Comparison of ENCODE assay signal across 11 cellular contexts in the genomic region with DNA sequence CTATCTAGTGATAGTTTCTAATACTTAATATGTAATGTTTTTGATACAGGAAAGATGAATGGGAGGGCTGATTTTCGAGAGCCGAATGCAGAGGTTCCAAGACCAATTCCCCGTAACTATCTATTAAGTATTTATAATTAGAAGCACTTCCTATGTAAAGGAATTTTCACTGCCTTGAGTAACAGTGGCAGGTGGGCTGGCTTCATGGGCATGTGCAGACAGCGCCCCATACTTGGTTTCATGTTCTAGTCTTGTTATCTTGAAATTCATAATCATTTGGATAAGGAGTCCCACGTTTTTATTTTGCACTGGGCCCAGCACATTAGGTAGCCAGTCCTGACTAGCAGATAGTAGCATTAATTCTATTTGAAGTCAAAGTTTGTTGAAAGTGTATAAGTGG. TPM values are rescaled to one million over a fixed set of nuclear protein-coding genes. Genes with fewer than 3 reads are reported as not detected.
DNase-seq lines count a peak whose midpoint lies in the region; ATAC-seq, FAIRE-seq and TF ChIP-seq lines count a peak whose summit lies in the region.
"Had no signal": no experiment of that assay in that cellular context is flagged by ENCODE, and none has a peak within 500 bp of the region (broad histone marks: within the 10 kb centered on the region; RNA-seq: fewer than 3 reads in every experiment).

No MANE protein-coding gene starts in this region.

- H3K36me3 ChIP-seq in SK-N-SH (replicated peaks in 1 of 2; ENCODE audit: control insufficient read depth in 1 of 2, insufficient read depth in 2 of 2, low read length in 1 of 2) (peaks cover 25 to 39% of the 10 kb centered on the region in 2 experiments), OCI-LY3 (replicated peaks; ENCODE audit: low read depth, low read length) (peaks cover 26% of the 10 kb centered on the region), endocrine pancreas (ENCODE audit: control insufficient read depth, insufficient read depth, low read length) (peaks cover 3% of the 10 kb centered on the region), osteoblast (ENCODE audit: insufficient read depth, low read length) (peaks cover 36% of the 10 kb centered on the region)

- peaks cover 5% of the 10 kb centered on the region for H3F3A ChIP-seq in SK-N-SH (replicated peaks; ENCODE audit: insufficient read depth)

- H3K27me3 ChIP-seq in SK-N-SH (ENCODE audit: insufficient read depth): no peaks in the 10 kb centered on the region
- no peaks in the 10 kb centered on the region for H3K27me3 ChIP-seq in OCI-LY3 (ENCODE audit: low read depth, low read length)
- no peaks in the 10 kb centered on the region for H3K27me3 ChIP-seq in endocrine pancreas (ENCODE audit: control insufficient read depth, insufficient read depth, low read length)
- H3K27me3 ChIP-seq in osteoblast (ENCODE audit: insufficient read depth, low read length): no peaks in the 10 kb centered on the region

- TF ChIP-seq EP300 in SK-N-SH (IDR thresholded peaks at IDR 0.05; ENCODE audit: borderline replicate concordance in 1 of 2, low read depth in 1 of 2, low read length in 1 of 2): no peak

- peak overlapping the region in 1 of 2 experiments; percentile 93; a peak in 1 of 4 replicates for H3K27ac ChIP-seq in SK-N-SH (ENCODE audit: low read depth in 2 of 2, low read length in 1 of 2)
- no peak overlapping the region for H3K27ac ChIP-seq in OCI-LY3 (ENCODE audit: low read length)
- peak overlapping the region; percentile 98 for H3K27ac ChIP-seq in osteoblast (ENCODE audit: low read depth, low read length)

- H3K9ac ChIP-seq in SK-N-SH: peak overlapping the region; percentile 99; the same call in 1 of the 2 replicates
- H3K9ac ChIP-seq in OCI-LY3 (ENCODE audit: low read length): peak overlapping the region; percentile 100; the same call in 1 of the 2 replicates
- no peak overlapping the region for H3K9ac ChIP-seq in endocrine pancreas (ENCODE audit: control insufficient read depth, insufficient read depth, low read length)

- no peak for FAIRE-seq in RCC 7860 (lab: Jason Lieb, UNC)
- FAIRE-seq: GM18507 had no signal

- POLR2A ChIA-PET in SK-N-SH (lab: Yijun Ruan, JAX): no interaction called here

- H3K79me2 ChIP-seq in SK-N-SH (ENCODE audit: insufficient read depth) (peaks cover 65% of the 10 kb centered on the region), OCI-LY3 (ENCODE audit: low read length) (peaks cover 43% of the 10 kb centered on the region), osteoblast (ENCODE audit: insufficient read depth, low read length) (peaks cover 52% of the 10 kb centered on the region)

- ATAC-seq in SK-N-SH treated with all-trans-retinoic acid at 6 μM for 48 hours: no peak

- no peak overlapping the region for H2AFZ ChIP-seq in SK-N-SH (ENCODE audit: low read depth)
- H2AFZ ChIP-seq in OCI-LY3 (ENCODE audit: low read depth, low read length): no peak overlapping the region
- H2AFZ ChIP-seq in osteoblast (ENCODE audit: low read length): no peak overlapping the region

- TF ChIP-seq RAD21 in SK-N-SH (IDR thresholded peaks at IDR 0.05; ENCODE audit: low read length): no peak

- TF ChIP-seq CTCF in SK-N-SH (IDR thresholded peaks at IDR 0.05) (no peak), OCI-LY3 (IDR thresholded peaks at IDR 0.05; ENCODE audit: low read depth, low read length) (no peak), osteoblast (IDR thresholded peaks at IDR 0.05; ENCODE audit: extremely low read depth, low read depth, low read length) (no peak)

- H3K4me2 ChIP-seq in SK-N-SH (peak overlapping the region; percentile 75), OCI-LY3 (ENCODE audit: low read length) (peak overlapping the region; percentile 91), osteoblast (ENCODE audit: insufficient read depth, low read length) (peak overlapping the region; percentile 92)

- CTCF ChIA-PET in SK-N-SH (lab: Yijun Ruan, JAX): interaction anchor here (1.4 kb wide), 1 partner anchor 54 kb away, joined by 3 read pairs; no protein-coding TSS in a partner anchor

- DNase-seq in SK-N-SH (no peak), osteoblast (ENCODE audit: insufficient read length, low spot score, missing footprints) (no peak), LoVo (ENCODE audit: low spot score) (no peak), RCC 7860 (ENCODE audit: low spot score) (no peak)
- DNase-seq in stimulated activated CD4-positive, alpha-beta T cell treated with anti-CD3 and anti-CD28 coated beads, Interleukin-4, amount 100 ng/mL, for 4 hours: no peak
- DNase-seq: NCI-H1436 treated with DMSO at 0.1 percent for 48 hours, nucleus accumbens had no signal

- peak overlapping the region; percentile 72 to 94; a peak in 2 of 4 replicates for H3K4me3 ChIP-seq in SK-N-SH (ENCODE audit: low read depth in 2 of 2, low read length in 1 of 2)
- H3K4me3 ChIP-seq in OCI-LY3 (ENCODE audit: low read length): peak overlapping the region; percentile 98
- peak overlapping the region; percentile 99 for H3K4me3 ChIP-seq in endocrine pancreas (ENCODE audit: control insufficient read depth, insufficient read depth, low read length)
- no peak overlapping the region for H3K4me3 ChIP-seq in osteoblast (ENCODE audit: insufficient read depth, low read length)

- H3K9me3 ChIP-seq in SK-N-SH (no peaks in the 10 kb centered on the region), OCI-LY3 (ENCODE audit: insufficient read depth, low read length) (no peaks in the 10 kb centered on the region), endocrine pancreas (ENCODE audit: control insufficient read depth, low read length) (no peaks in the 10 kb centered on the region), osteoblast (ENCODE audit: low read depth, low read length) (no peaks in the 10 kb centered on the region)

- WGBS in SK-N-SH (ENCODE audit: low lambda C conversion rate): 60% methylated on average over 5 of the region's 5 CpGs

- H3K9me2 ChIP-seq in SK-N-SH: no peaks in the 10 kb centered on the region

- H3K4me1 ChIP-seq in SK-N-SH (ENCODE audit: control insufficient read depth in 1 of 2, insufficient read depth in 2 of 2, low read depth in 1 of 2, low read length in 1 of 2) (peaks cover 0 to 9% of the 10 kb centered on the region in 2 experiments; a peak in 3 of 4 replicates), OCI-LY3 (ENCODE audit: low read length) (peaks cover 13% of the 10 kb centered on the region), endocrine pancreas (ENCODE audit: control insufficient read depth, insufficient read depth, low read length) (peaks cover 17% of the 10 kb centered on the region), osteoblast (ENCODE audit: insufficient read depth, low read length) (peaks cover 13% of the 10 kb centered on the region)

- no peaks in the 10 kb centered on the region for H4K20me1 ChIP-seq in SK-N-SH (ENCODE audit: insufficient read depth)
- peaks cover 6% of the 10 kb centered on the region; the same call in 1 of the 2 replicates for H4K20me1 ChIP-seq in OCI-LY3 (ENCODE audit: insufficient read depth, low read length)
- no peaks in the 10 kb centered on the region for H4K20me1 ChIP-seq in osteoblast (ENCODE audit: insufficient read depth, low read length)

TF ChIP-seq in SK-N-SH, 30 proteins besides CTCF, POLR2A, EP300 and RAD21 (continues in another document):
- TF ChIP-seq, protein P1, sequence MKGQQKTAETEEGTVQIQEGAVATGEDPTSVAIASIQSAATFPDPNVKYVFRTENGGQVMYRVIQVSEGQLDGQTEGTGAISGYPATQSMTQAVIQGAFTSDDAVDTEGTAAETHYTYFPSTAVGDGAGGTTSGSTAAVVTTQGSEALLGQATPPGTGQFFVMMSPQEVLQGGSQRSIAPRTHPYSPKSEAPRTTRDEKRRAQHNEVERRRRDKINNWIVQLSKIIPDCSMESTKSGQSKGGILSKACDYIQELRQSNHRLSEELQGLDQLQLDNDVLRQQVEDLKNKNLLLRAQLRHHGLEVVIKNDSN (IDR thresholded peaks at IDR 0.05; ENCODE audit: borderline replicate concordance, low read depth): no peak
- TF ChIP-seq NFIC (IDR thresholded peaks at IDR 0.05; ENCODE audit: borderline replicate concordance): no peak
- no peak for TF ChIP-seq SMC3 (IDR thresholded peaks at IDR 0.05; ENCODE audit: low read depth, low read length)
- no peak for TF ChIP-seq MEF2A (IDR thresholded peaks at IDR 0.05; ENCODE audit: borderline replicate concordance, low read depth)
- no peak for TF ChIP-seq FOSL2 (IDR thresholded peaks at IDR 0.05; ENCODE audit: borderline replicate concordance, low read depth)
- no peak for TF ChIP-seq MXI1 (IDR thresholded peaks at IDR 0.05; ENCODE audit: low read depth, low read length)
- TF ChIP-seq GABPA (IDR thresholded peaks at IDR 0.05; ENCODE audit: low read depth): no peak
- no peak for TF ChIP-seq TEAD4 (IDR thresholded peaks at IDR 0.05; ENCODE audit: borderline replicate concordance, insufficient read depth)
- TF ChIP-seq ELF1 (IDR thresholded peaks at IDR 0.05): no peak
- no peak for TF ChIP-seq TCF12 (IDR thresholded peaks at IDR 0.05)

TF ChIP-seq in SK-N-SH treated with all-trans-retinoic acid at 6 μM for 48 hours, 23 proteins besides CTCF, POLR2A, EP300 and RAD21:
- TF ChIP-seq RARB (CRISPR knock-in tag; IDR thresholded peaks at IDR 0.05): no peak
- TF ChIP-seq, protein P2, sequence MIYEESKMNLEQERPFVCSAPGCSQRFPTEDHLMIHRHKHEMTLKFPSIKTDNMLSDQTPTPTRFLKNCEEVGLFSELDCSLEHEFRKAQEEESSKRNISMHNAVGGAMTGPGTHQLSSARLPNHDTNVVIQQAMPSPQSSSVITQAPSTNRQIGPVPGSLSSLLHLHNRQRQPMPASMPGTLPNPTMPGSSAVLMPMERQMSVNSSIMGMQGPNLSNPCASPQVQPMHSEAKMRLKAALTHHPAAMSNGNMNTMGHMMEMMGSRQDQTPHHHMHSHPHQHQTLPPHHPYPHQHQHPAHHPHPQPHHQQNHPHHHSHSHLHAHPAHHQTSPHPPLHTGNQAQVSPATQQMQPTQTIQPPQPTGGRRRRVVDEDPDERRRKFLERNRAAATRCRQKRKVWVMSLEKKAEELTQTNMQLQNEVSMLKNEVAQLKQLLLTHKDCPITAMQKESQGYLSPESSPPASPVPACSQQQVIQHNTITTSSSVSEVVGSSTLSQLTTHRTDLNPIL (CRISPR knock-in tag; IDR thresholded peaks at IDR 0.05; ENCODE audit: low read depth): no peak
- no peak for TF ChIP-seq ESRRG (CRISPR knock-in tag; IDR thresholded peaks at IDR 0.05)
- no peak for TF ChIP-seq ZNF8 (CRISPR knock-in tag; IDR thresholded peaks at IDR 0.05)

RNA-seq across cellular contexts. Expression of a gene that starts 1.7 kb away (rescaled TPM):
- 113 and 153 TPM in 2 replicates for polyA plus RNA-seq in SK-N-SH (2012; rRNA removed)
- polyA plus RNA-seq in SK-N-SH (2012; cell fraction: cytosol; rRNA removed): 166 and 211 TPM in 2 replicates
- polyA plus RNA-seq in SK-N-SH (2012; cell fraction: nucleus; rRNA removed): 50.8 and 87.1 TPM in 2 replicates
- total RNA-seq in osteoblast: 78.2 and 87.5 TPM in 2 replicates

RNA-seq across cellular contexts. Expression of a gene that starts 52.5 kb away (rescaled TPM):
- polyA plus RNA-seq in SK-N-SH (2012; rRNA removed): 8.2 and 10.2 TPM in 2 replicates
- polyA plus RNA-seq in SK-N-SH (2012; cell fraction: cytosol; rRNA removed): 9.2 and 9.3 TPM in 2 replicates
- polyA plus RNA-seq in SK-N-SH (2012; cell fraction: nucleus; rRNA removed): 12.3 and 30.0 TPM in 2 replicates
- total RNA-seq in osteoblast: 39.2 and 42.0 TPM in 2 replicates
